7 cellular contexts compared by ENCODE assay signal in the genomic region with DNA sequence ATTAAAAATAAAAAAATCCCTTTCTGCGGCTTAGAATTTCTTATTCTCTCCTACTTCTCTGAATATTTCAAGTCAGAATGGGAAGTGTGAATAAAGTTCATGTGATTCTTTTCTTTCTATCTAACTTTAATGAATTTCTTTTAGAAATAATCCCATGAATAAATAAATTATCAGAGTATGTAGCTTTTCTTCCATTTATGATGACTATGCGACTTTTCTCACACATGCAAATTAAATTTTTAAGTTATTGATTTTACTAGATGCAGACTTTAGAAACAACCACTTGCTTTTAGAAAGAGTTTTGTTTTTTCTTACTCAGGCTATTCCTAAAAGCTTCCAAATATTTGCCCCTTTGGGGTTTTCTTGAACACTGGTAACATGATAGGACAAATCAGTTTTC.
"Had no signal": no experiment of that assay in that cellular context is flagged by ENCODE, and none has a peak within 500 bp of the region (broad histone marks: within the 10 kb centered on the region; RNA-seq: fewer than 3 reads in every experiment).

No MANE protein-coding gene starts in this region.

- H3K9ac ChIP-seq: GM23248 had no signal

- FAIRE-seq: H54 had no signal

- H2AFZ ChIP-seq: GM23248 had no signal

- H3K27ac ChIP-seq: GM23248, HL-60 had no signal

- H3K4me3 ChIP-seq: GM23248 had no signal

- DNase-seq: GM23248, GOT3, H9, HCEC 1CT, KG1 had no signal
